Comparison of ENCODE assay signal across 21 cellular contexts in genomic region chr13:26678796-26679195, GRCh38.
DNase-seq lines count a peak whose midpoint lies in the region; TF ChIP-seq lines count a peak whose summit lies in the region.
"Had no signal": no experiment of that assay in that cellular context is flagged by ENCODE, and none has a peak within 500 bp of the region (broad histone marks: within the 10 kb centered on the region; RNA-seq: fewer than 3 reads in every experiment).

No MANE protein-coding gene starts in this region.

- H3K14ac ChIP-seq in neuronal stem cell (ENCODE audit: low read length) = no peak overlapping the region

- no peak overlapping the region for H4K91ac ChIP-seq in neuronal stem cell (ENCODE audit: low read depth, low read length, poor library complexity)

- no CpG with 5 or more reads among the region's 17 CpGs for WGBS in neuronal stem cell (ENCODE audit: extremely low coverage in 2 of 2, insufficient read length in 2 of 2, insufficient replicate concordance in 1 of 2), 2 donors

- no peak overlapping the region for H2BK120ac ChIP-seq in neuronal stem cell (ENCODE audit: low read depth, low read length)

- TF ChIP-seq CTCF in ascending aorta (IDR thresholded peaks at IDR 0.05) = no peak

- H3K9ac ChIP-seq in Karpas-422 (ENCODE audit: low read length) = no peak overlapping the region
- peak overlapping the region; percentile 27 for H3K9ac ChIP-seq in neuronal stem cell (ENCODE audit: low read depth, low read length, poor library complexity)

- H4K20me1 ChIP-seq in Karpas-422 (ENCODE audit: insufficient read depth, low read depth, low read length) = no peaks in the 10 kb centered on the region

- H3K79me2 ChIP-seq in ACC112 (ENCODE audit: control insufficient read depth, insufficient read depth, low read length, unreplicated experiment) = no peaks in the 10 kb centered on the region
- H3K79me2 ChIP-seq in Karpas-422 (ENCODE audit: low read length) = no peaks in the 10 kb centered on the region

- no peaks in the 10 kb centered on the region for H3K27me3 ChIP-seq in ACC112 (ENCODE audit: insufficient read depth, low read length)
- no peaks in the 10 kb centered on the region for H3K27me3 ChIP-seq in Karpas-422 (ENCODE audit: low read length)
- no peaks in the 10 kb centered on the region for H3K27me3 ChIP-seq in neuronal stem cell (ENCODE audit: control insufficient read depth in 3 of 3, insufficient read depth in 3 of 3, low read depth in 1 of 3, low read length in 3 of 3)
- no peaks in the 10 kb centered on the region for H3K27me3 ChIP-seq in ascending aorta
- H3K27me3 ChIP-seq: heart right ventricle, spleen had no signal

- H3K9me3 ChIP-seq in Karpas-422 (ENCODE audit: low read length) (no peaks in the 10 kb centered on the region), neuronal stem cell (replicated peaks in 1 of 2; ENCODE audit: control insufficient read depth in 2 of 2, insufficient read depth in 1 of 2, low read depth in 1 of 2, low read length in 2 of 2) (no peaks in the 10 kb centered on the region), ascending aorta (no peaks in the 10 kb centered on the region)
- H3K9me3 ChIP-seq: A549, heart right ventricle, spleen had no signal

- H2AK5ac ChIP-seq in neuronal stem cell (ENCODE audit: low read depth, low read length) = no peak overlapping the region

- H4K8ac ChIP-seq in neuronal stem cell (ENCODE audit: low read depth, low read length) = no peak overlapping the region

- H2BK12ac ChIP-seq in neuronal stem cell (ENCODE audit: low read length) = no peak overlapping the region

- H3K79me1 ChIP-seq in neuronal stem cell (ENCODE audit: low read depth, low read length) = peaks cover 5% of the 10 kb centered on the region

- H2BK15ac ChIP-seq in neuronal stem cell (ENCODE audit: low read length) = no peak overlapping the region

- H3K27ac ChIP-seq in ACC112 (ENCODE audit: low read depth, low read length) = peak overlapping the region; percentile 60
- H3K27ac ChIP-seq in Karpas-422 (ENCODE audit: low read length) = no peak overlapping the region
- peak overlapping the region; percentile 32 for H3K27ac ChIP-seq in epithelial cell of prostate
- H3K27ac ChIP-seq in neuronal stem cell (replicated peaks; ENCODE audit: low read length) = no peak overlapping the region
- no peak overlapping the region for H3K27ac ChIP-seq in ascending aorta
- H3K27ac ChIP-seq: A549, heart right ventricle, spleen had no signal

- DNase-seq in Karpas-422 (peak; percentile 56), epithelial cell of prostate (ENCODE audit: low read depth, low spot score) (no peak), neuronal stem cell (ENCODE audit: low spot score) (no peak), DMS53 (lab: John Stamatoyannopoulos, UW) (no peak), NCI-H2029 treated with DMSO at 0.1 percent for 48 hours (lab: John Stamatoyannopoulos, UW) (no peak), AG08396 (ENCODE audit: low spot score) (no peak), ascending aorta (ENCODE audit: low spot score in 2 of 2) (no peak)
- DNase-seq: activated B cell treated with CpG ODN at 0.5 μM for 24 hours; activated CD4-positive, alpha-beta memory T cell treated with anti-CD3 and anti-CD28 coated beads for 36 hours; C1 segment of cervical spinal cord; heart right ventricle; immature natural killer cell; NCI-H1092 treated with DMSO at 0.1 percent for 48 hours; NCI-H2081; Right ventricle myocardium superior; spleen; stimulated activated CD4-positive, alpha-beta T cell treated with anti-CD3 and anti-CD28 coated beads, Interleukin-4, amount 100 ng/mL, for 24 hours; stimulated activated naive CD8-positive, alpha-beta T cell treated with anti-CD3 and anti-CD28 coated beads, Interleukin-15, Interleukin-2, amounts not matched to agents 100 U/mL and 50 U/mL, for 24 hours; T1000 had no signal

- no peak overlapping the region for H2BK5ac ChIP-seq in neuronal stem cell (ENCODE audit: low read length)

- intact Hi-C loops in ascending aorta (cut with DNase I) = no loop called here

- H3K4ac ChIP-seq in neuronal stem cell (ENCODE audit: low read length) = no peak overlapping the region

- H3K18ac ChIP-seq in neuronal stem cell (ENCODE audit: low read length) = peak overlapping the region; percentile 61

- H3K36me3 ChIP-seq in ACC112 (ENCODE audit: insufficient read depth, low read length) (no peaks in the 10 kb centered on the region), Karpas-422 (ENCODE audit: insufficient read depth, low read length) (no peaks in the 10 kb centered on the region), neuronal stem cell (replicated peaks in 1 of 2; ENCODE audit: control insufficient read depth in 2 of 2, insufficient read depth in 2 of 2, low read length in 2 of 2) (peaks cover 28 to 54% of the 10 kb centered on the region in 2 donors), ascending aorta (peaks cover 7 to 23% of the 10 kb centered on the region in 2 donors)

- H3K9me2 ChIP-seq in Karpas-422 (replicated peaks; ENCODE audit: insufficient read depth, low read length) = no peaks in the 10 kb centered on the region

- H3K4me1 ChIP-seq in ACC112 (ENCODE audit: control insufficient read depth, insufficient read depth, low read length, unreplicated experiment) (peaks cover 12% of the 10 kb centered on the region), Karpas-422 (ENCODE audit: low read length) (peaks cover 4% of the 10 kb centered on the region), neuronal stem cell (ENCODE audit: control insufficient read depth in 2 of 2, insufficient read depth in 1 of 2, low read depth in 1 of 2, low read length in 2 of 2) (peaks cover 5 to 13% of the 10 kb centered on the region in 2 donors), ascending aorta (no peaks in the 10 kb centered on the region)
- H3K4me1 ChIP-seq: A549, heart right ventricle had no signal

- H3K4me3 ChIP-seq in ACC112 (ENCODE audit: low read depth, low read length) = no peak overlapping the region
- no peak overlapping the region for H3K4me3 ChIP-seq in Karpas-422 (ENCODE audit: low read length)
- peak overlapping the region in 1 of 2 donors; percentile 24 for H3K4me3 ChIP-seq in neuronal stem cell (ENCODE audit: low read length in 2 of 2)
- H3K4me3 ChIP-seq in ascending aorta = no peak overlapping the region
- H3K4me3 ChIP-seq: A549, heart right ventricle, spleen had no signal

- H3K4me2 ChIP-seq in Karpas-422 (ENCODE audit: low read depth, low read length, poor library complexity, severe bottlenecking) (no peak overlapping the region), neuronal stem cell (ENCODE audit: insufficient read depth, low read length, poor library complexity, severe bottlenecking) (no peak overlapping the region)
- H3K4me2 ChIP-seq: A549 had no signal

- H2AFZ ChIP-seq in ACC112 (ENCODE audit: low read length, unreplicated experiment) (no peak overlapping the region), Karpas-422 (ENCODE audit: low read length) (no peak overlapping the region), neuronal stem cell (ENCODE audit: low read length) (no peak overlapping the region)

- H3K23ac ChIP-seq in neuronal stem cell (ENCODE audit: low read depth, low read length, poor library complexity) = peak overlapping the region; percentile 23

Comparison
In these comparisons a context has a peak if more than half of its experiments do, and no peak if none do; other contexts are left out.
1. H3K27ac ChIP-seq: peak in ACC112 (single experiment) and epithelial cell of prostate (single experiment); none in Karpas-422 (single experiment), neuronal stem cell (single experiment) and ascending aorta (0 of 2).